Comparison of ENCODE assay signal across 20 cellular contexts in the genomic region with DNA sequence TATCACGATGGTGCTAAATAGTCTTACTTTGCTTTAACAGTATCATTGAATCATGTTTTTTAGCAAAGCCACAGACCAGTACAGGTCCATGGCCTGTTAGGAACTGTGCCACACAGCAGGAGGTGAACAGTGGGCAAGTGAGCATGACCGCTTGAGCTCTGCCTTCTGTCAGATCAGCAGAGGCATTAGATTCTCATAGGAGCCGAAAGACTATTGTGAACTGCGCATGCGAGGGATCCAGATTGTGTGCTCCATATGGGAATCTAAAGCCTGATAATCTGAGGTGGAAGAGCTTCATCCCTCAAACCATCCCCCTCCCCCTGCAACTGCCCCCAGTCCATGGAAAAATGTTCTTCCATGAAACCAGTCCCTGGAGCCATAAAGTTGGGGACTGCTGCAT.
A peak's percentile ranks its signal among the peaks of the same experiment; 100 is the strongest.
DNase-seq lines count a peak whose midpoint lies in the region; ATAC-seq, FAIRE-seq and TF ChIP-seq lines count a peak whose summit lies in the region.
"Had no signal": no experiment of that assay in that cellular context is flagged by ENCODE, and none has a peak within 500 bp of the region (broad histone marks: within the 10 kb centered on the region; RNA-seq: fewer than 3 reads in every experiment).

No MANE protein-coding gene starts in this region.

- DNase-seq in G401 (ENCODE audit: low spot score) = peak; percentile 4
- peak; percentile 82 to 95 for DNase-seq in NCI-H524 (lab: John Stamatoyannopoulos, UW)
- peak; percentile 23 for DNase-seq in NCI-H82 treated with DMSO at 0.1 percent for 48 hours (lab: John Stamatoyannopoulos, UW; ENCODE audit: unreplicated experiment)
- DNase-seq in bronchial epithelial cell (ENCODE audit: low read depth) = no peak
- DNase-seq in islet precursor cell = no peak
- no peak for DNase-seq in activated naive CD4-positive, alpha-beta T cell treated with Interleukin-2 at 50 U/mL for 16 hours
- DNase-seq in SW 1271 (lab: John Stamatoyannopoulos, UW) = no peak
- DNase-seq: Caco-2; CD4-positive, CD25-positive, alpha-beta regulatory T cell; CD8-positive, alpha-beta T cell; DMS153; DMS79; EL; GF-D8; H9; HFFc6 had no signal

- H3K4me3 ChIP-seq in bronchial epithelial cell (ENCODE audit: low read depth, low read length) = no peak overlapping the region
- H3K4me3 ChIP-seq: BLaER1 had no signal

- no peaks in the 10 kb centered on the region for H3K27me3 ChIP-seq in bronchial epithelial cell (ENCODE audit: control insufficient read depth, insufficient read depth, low read length)
- H3K27me3 ChIP-seq: BLaER1 had no signal

- peak; percentile 64 for FAIRE-seq in bronchial epithelial cell (lab: Jason Lieb, UNC)
- FAIRE-seq: A204.1, GM12891 had no signal

- TF ChIP-seq CTCF in bronchial epithelial cell (IDR thresholded peaks at IDR 0.05; ENCODE audit: insufficient read depth, low read length, severe bottlenecking) = no peak

- in situ Hi-C loops in G401 (cut with HindIII; ENCODE audit: low sequenced_read_pairs) = no loop called here

- ATAC-seq in GM18498 (IDR thresholded peaks at IDR 0.05; ENCODE audit: unreplicated experiment) = no peak
- ATAC-seq: CD8-positive, alpha-beta T cell had no signal

- H3K36me3 ChIP-seq in bronchial epithelial cell (ENCODE audit: control insufficient read depth, insufficient read depth, low read length) = no peaks in the 10 kb centered on the region
- H3K36me3 ChIP-seq: BLaER1 had no signal

Comparison
In these comparisons a context has a peak if more than half of its experiments do, and no peak if none do; other contexts are left out.
1. DNase-seq: peak in G401 (single experiment), NCI-H524 (2 of 2) and NCI-H82 treated with DMSO at 0.1 percent for 48 hours (single experiment); none in bronchial epithelial cell (single experiment), islet precursor cell (single experiment), activated naive CD4-positive, alpha-beta T cell treated with Interleukin-2 at 50 U/mL for 16 hours (single experiment) and SW 1271 (0 of 2).